29 cellular contexts compared by ENCODE assay signal in the genomic region with DNA sequence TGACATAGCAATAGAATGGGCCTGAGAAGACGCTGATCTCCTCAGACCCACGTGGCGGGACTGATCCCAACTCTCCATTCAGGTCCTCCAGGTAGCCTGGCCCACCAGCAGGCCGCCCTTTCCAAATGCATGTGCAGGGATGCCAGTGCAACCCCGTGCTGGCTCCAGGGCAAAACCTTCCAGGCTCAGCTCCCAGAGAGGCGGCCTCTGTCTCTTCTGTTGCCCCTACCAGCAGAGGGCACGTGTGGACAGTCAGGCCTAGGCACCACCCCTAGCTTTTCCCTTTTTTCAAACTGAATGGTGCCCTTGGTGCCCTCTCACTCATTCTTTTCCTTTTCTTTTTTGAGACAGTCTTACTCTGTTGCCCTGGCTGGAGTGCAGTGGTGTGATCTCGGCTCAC.
DNase-seq lines count a peak whose midpoint lies in the region; ATAC-seq and TF ChIP-seq lines count a peak whose summit lies in the region.
"Had no signal": no experiment of that assay in that cellular context is flagged by ENCODE, and none has a peak within 500 bp of the region (broad histone marks: within the 10 kb centered on the region; RNA-seq: fewer than 3 reads in every experiment).

No MANE protein-coding gene starts in this region.

- no peaks in the 10 kb centered on the region for H3K27me3 ChIP-seq in brain microvascular endothelial cell (replicated peaks)
- H3K27me3 ChIP-seq in right lobe of liver, result no peaks in the 10 kb centered on the region
- H3K27me3 ChIP-seq: ascending aorta had no signal

- H3K4me3 Mint-ChIP-seq in activated CD4-positive, alpha-beta T cell treated with anti-CD3 and anti-CD28 coated beads, Interleukin-2, amount 10 ng/mL, durations not matched to agents 7 days and 5 days, result no peak overlapping the region
- H3K4me3 Mint-ChIP-seq: activated CD8-positive, alpha-beta T cell treated with anti-CD3 and anti-CD28 coated beads, Interleukin-2, amount 10 ng/mL, durations not matched to agents 7 days and 5 days; activated naive CD4-positive, alpha-beta T cell treated with anti-CD3 and anti-CD28 coated beads, Interleukin-2, amount 50 U/mL, for 24 hours; CD8-positive, alpha-beta memory T cell; IgD-negative memory B cell; neural progenitor cell; stimulated activated naive CD8-positive, alpha-beta T cell treated with anti-CD3 and anti-CD28 coated beads, Interleukin-15, Interleukin-2, amounts not matched to agents 100 ng/mL and 50 ng/mL, for 24 hours had no signal

- no peaks in the 10 kb centered on the region for H3K36me3 Mint-ChIP-seq in activated CD4-positive, alpha-beta T cell treated with anti-CD3 and anti-CD28 coated beads, Interleukin-2, amount 10 ng/mL, durations not matched to agents 7 days and 5 days (ENCODE audit: low read depth)
- H3K36me3 Mint-ChIP-seq: neural progenitor cell had no signal

- ATAC-seq in right lobe of liver, result peak in 3 of 4 donors; percentile 48 to 68 (median 58)
- ATAC-seq: activated CD8-positive, alpha-beta T cell treated with anti-CD3 and anti-CD28 coated beads, Interleukin-2, amount 10 ng/mL, durations not matched to agents 7 days and 5 days; left ventricle myocardium superior; Panc1 had no signal

- POLR2A ChIA-PET in activated CD4-positive, alpha-beta T cell treated with anti-CD3 and anti-CD28 coated beads, Interleukin-2, amount 10 ng/mL, durations not matched to agents 7 days and 5 days (lab: Charles Lee), result no interaction called here

- 80% methylated on average over 5 of the region's 8 CpGs for WGBS in right lobe of liver (ENCODE audit: insufficient coverage, low coverage, low lambda C conversion rate, missing lambda C conversion rate)

- intact Hi-C loops in right lobe of liver (cut with DNase I), result no loop called here

- H3K4me1 Mint-ChIP-seq in activated CD4-positive, alpha-beta T cell treated with anti-CD3 and anti-CD28 coated beads, Interleukin-2, amount 10 ng/mL, durations not matched to agents 7 days and 5 days, result peaks cover 2% of the 10 kb centered on the region
- H3K4me1 Mint-ChIP-seq: neural progenitor cell had no signal

- no peaks in the 10 kb centered on the region for H3K9me3 Mint-ChIP-seq in activated CD4-positive, alpha-beta T cell treated with anti-CD3 and anti-CD28 coated beads, Interleukin-2, amount 10 ng/mL, durations not matched to agents 7 days and 5 days
- H3K9me3 Mint-ChIP-seq: activated naive CD4-positive, alpha-beta T cell treated with anti-CD3 and anti-CD28 coated beads, Interleukin-2, amount 50 U/mL, for 24 hours; neural progenitor cell; stimulated activated naive CD8-positive, alpha-beta T cell treated with anti-CD3 and anti-CD28 coated beads, Interleukin-15, Interleukin-2, amounts not matched to agents 100 ng/mL and 50 ng/mL, for 24 hours had no signal

- H3K4me3 ChIP-seq in brain microvascular endothelial cell (ENCODE audit: low read depth, low read length) (no peak overlapping the region), right lobe of liver (no peak overlapping the region)
- H3K4me3 ChIP-seq: ascending aorta, neural progenitor cell, prostate gland, transverse colon had no signal

- no peaks in the 10 kb centered on the region for H3K36me3 ChIP-seq in brain microvascular endothelial cell (replicated peaks)
- no peaks in the 10 kb centered on the region for H3K36me3 ChIP-seq in right lobe of liver
- H3K36me3 ChIP-seq: ascending aorta, neural progenitor cell, prostate gland, transverse colon had no signal

- H3K27me3 Mint-ChIP-seq in activated CD4-positive, alpha-beta T cell treated with anti-CD3 and anti-CD28 coated beads, Interleukin-2, amount 10 ng/mL, durations not matched to agents 7 days and 5 days, result peaks cover 14% of the 10 kb centered on the region

- no peaks in the 10 kb centered on the region for H3K4me1 ChIP-seq in right lobe of liver
- H3K4me1 ChIP-seq: ascending aorta, neural progenitor cell, prostate gland, transverse colon had no signal

- TF ChIP-seq CTCF in GM12872 (IDR thresholded peaks at IDR 0.05; ENCODE audit: insufficient read depth, low read depth, low read length), result 0 out of 3 replicates have a peak, but pooled peaks have one; percentile 13
- peak; percentile 5 for TF ChIP-seq CTCF in brain microvascular endothelial cell (IDR thresholded peaks at IDR 0.05; ENCODE audit: low read depth, low read length, missing control alignments)
- peak in 3 of 4 donors; percentile 21 to 30 (median 22) for TF ChIP-seq CTCF in right lobe of liver (IDR thresholded peaks at IDR 0.05)

- in situ Hi-C loops in brain microvascular endothelial cell (cut with HindIII; ENCODE audit: low pct_ligation_motif_present, low sequenced_read_pairs), result no loop called here

- no peak overlapping the region for H3K27ac ChIP-seq in brain microvascular endothelial cell
- H3K27ac ChIP-seq in right lobe of liver, result no peak overlapping the region
- H3K27ac ChIP-seq: ascending aorta, neural progenitor cell, prostate gland, transverse colon had no signal

- H3K27ac Mint-ChIP-seq in activated CD4-positive, alpha-beta T cell treated with anti-CD3 and anti-CD28 coated beads, Interleukin-2, amount 10 ng/mL, durations not matched to agents 7 days and 5 days, result no peak overlapping the region
- H3K27ac Mint-ChIP-seq: activated CD8-positive, alpha-beta T cell treated with anti-CD3 and anti-CD28 coated beads, Interleukin-2, amount 10 ng/mL, durations not matched to agents 7 days and 5 days; activated naive CD4-positive, alpha-beta T cell treated with anti-CD3 and anti-CD28 coated beads, Interleukin-2, amount 50 U/mL, for 24 hours; CD8-positive, alpha-beta memory T cell; IgD-negative memory B cell; neural progenitor cell; stimulated activated naive CD8-positive, alpha-beta T cell treated with anti-CD3 and anti-CD28 coated beads, Interleukin-15, Interleukin-2, amounts not matched to agents 100 ng/mL and 50 ng/mL, for 24 hours had no signal

- DNase-seq in Kasumi-1 (lab: John Stamatoyannopoulos, UW) (peak; percentile 11 to 15), brain microvascular endothelial cell (no peak), right lobe of liver (no peak), NCI-H1092 (lab: John Stamatoyannopoulos, UW) (no peak), DMS79 (lab: John Stamatoyannopoulos, UW) (no peak)
- DNase-seq in activated CD8-positive, alpha-beta memory T cell treated with anti-CD3 and anti-CD28 coated beads, Interleukin-2, amount 50 U/mL, for 48 hours, result no peak
- no peak for DNase-seq in activated CD4-positive, alpha-beta T cell treated with anti-CD3 and anti-CD28 coated beads, Interleukin-2, amount 10 ng/mL, durations not matched to agents 7 days and 5 days
- DNase-seq: activated CD8-positive, alpha-beta T cell treated with anti-CD3 and anti-CD28 coated beads, Interleukin-2, amount 10 ng/mL, durations not matched to agents 7 days and 5 days; activated T-cell treated with anti-CD3 and anti-CD28 coated beads, Interleukin-2, amount 50 U/mL, for 48 hours; CD8-positive, alpha-beta memory T cell; cerebellar nuclear complex; DMS79 treated with DMSO at 0.1 percent for 48 hours; effector CD4-positive, alpha-beta T cell; left ventricle myocardium superior; MV-4-11; NCI-H187 treated with DMSO at 0.1 percent for 48 hours; NCI-H226; NCI-H774; small intestine; T-helper 2 cell; transverse colon had no signal

- TF ChIP-seq POLR2A in right lobe of liver (IDR thresholded peaks at IDR 0.05), result no peak

- CTCF ChIA-PET in activated CD4-positive, alpha-beta T cell treated with anti-CD3 and anti-CD28 coated beads, Interleukin-2, amount 10 ng/mL, durations not matched to agents 7 days and 5 days (lab: Charles Lee), result no interaction called here

- no peaks in the 10 kb centered on the region for H3K9me3 ChIP-seq in right lobe of liver
- H3K9me3 ChIP-seq: ascending aorta, prostate gland, transverse colon had no signal

Comparison
In these comparisons a context has a peak if more than half of its experiments do, and no peak if none do; other contexts are left out.
1. DNase-seq: peak in Kasumi-1 (2 of 2); none in brain microvascular endothelial cell (single experiment), right lobe of liver (0 of 3), NCI-H1092 (single experiment), DMS79 (single experiment), activated CD8-positive, alpha-beta memory T cell treated with anti-CD3 and anti-CD28 coated beads, Interleukin-2, amount 50 U/mL, for 48 hours (single experiment) and activated CD4-positive, alpha-beta T cell treated with anti-CD3 and anti-CD28 coated beads, Interleukin-2, amount 10 ng/mL, durations not matched to agents 7 days and 5 days (single experiment).
2. Peak in every context shown above with its lines, with median percentiles within 50 percentile points of each other: CTCF ChIP-seq.